ENCODE assay signal across 8 cellular contexts in genomic region chr13:52405767-52406494, GRCh38. TPM values are rescaled to one million over a fixed set of nuclear protein-coding genes. Genes with fewer than 3 reads are reported as not detected.
DNase-seq lines count a peak whose midpoint lies in the region; ATAC-seq and TF ChIP-seq lines count a peak whose summit lies in the region.

TSS of gene THSD1 (minus strand) at chr13:52406172. CDS start at chr13:52402600, 3,572 bp downstream.

- H3K36me3 Mint-ChIP-seq in activated CD4-positive, alpha-beta T cell treated with anti-CD3 and anti-CD28 coated beads, Interleukin-2, amount 10 ng/mL, durations not matched to agents 7 days and 5 days (ENCODE audit: low read depth), result peaks cover 13% of the 10 kb centered on the region

- peak; percentile 62 for ATAC-seq in HG02885 (IDR thresholded peaks at IDR 0.05; ENCODE audit: poor library complexity, unreplicated experiment)
- peak; percentile 72 for ATAC-seq in mucosa of descending colon
- peak; percentile 93 for ATAC-seq in upper lobe of right lung
- no peak for ATAC-seq in GM21423 (IDR thresholded peaks at IDR 0.05; ENCODE audit: unreplicated experiment)

- intact Hi-C loops in mucosa of descending colon (cut with DNase I, micrococcal nuclease) (no loop called here), upper lobe of right lung (cut with DNase I) (no loop called here)

- no peaks in the 10 kb centered on the region for H3K36me3 ChIP-seq in mucosa of descending colon (ENCODE audit: low read depth)
- H3K36me3 ChIP-seq in upper lobe of right lung, result no peaks in the 10 kb centered on the region

- H3K27ac ChIP-seq in upper lobe of right lung, result peak within 1 kb of the TSS; percentile 78

- no peaks in the 10 kb centered on the region for H3K9me3 ChIP-seq in mucosa of descending colon
- H3K9me3 ChIP-seq in upper lobe of right lung, result no peaks in the 10 kb centered on the region

- DNase-seq in NCI-H510A (lab: John Stamatoyannopoulos, UW) (peak; percentile 36), NCI-H510A treated with DMSO at 0.1 percent for 48 hours (lab: John Stamatoyannopoulos, UW) (no peak), epithelial cell of proximal tubule (ENCODE audit: low read depth) (no peak), mucosa of descending colon (peak; percentile 33 to 63 (median 51)), upper lobe of right lung (peak; percentile 79)
- peak; percentile 14 for DNase-seq in activated CD4-positive, alpha-beta T cell treated with anti-CD3 and anti-CD28 coated beads, Interleukin-2, amount 10 ng/mL, durations not matched to agents 7 days and 5 days

- no peak for TF ChIP-seq CTCF in epithelial cell of proximal tubule (conservative IDR thresholded peaks at IDR 0.05; ENCODE audit: low read depth, low read length)
- no peak for TF ChIP-seq CTCF in mucosa of descending colon (IDR thresholded peaks at IDR 0.05)
- no peak for TF ChIP-seq CTCF in upper lobe of right lung (IDR thresholded peaks at IDR 0.05)

- no peaks in the 10 kb centered on the region for H3K9me3 Mint-ChIP-seq in activated CD4-positive, alpha-beta T cell treated with anti-CD3 and anti-CD28 coated beads, Interleukin-2, amount 10 ng/mL, durations not matched to agents 7 days and 5 days

- H3K27me3 ChIP-seq in upper lobe of right lung, result no peaks in the 10 kb centered on the region

- CTCF ChIA-PET in activated CD4-positive, alpha-beta T cell treated with anti-CD3 and anti-CD28 coated beads, Interleukin-2, amount 10 ng/mL, durations not matched to agents 7 days and 5 days (lab: Charles Lee), result no interaction called here

- no peak within 1 kb of the TSS for H3K27ac Mint-ChIP-seq in activated CD4-positive, alpha-beta T cell treated with anti-CD3 and anti-CD28 coated beads, Interleukin-2, amount 10 ng/mL, durations not matched to agents 7 days and 5 days

- peak within 1 kb of the TSS; percentile 54 for H3K4me3 Mint-ChIP-seq in activated CD4-positive, alpha-beta T cell treated with anti-CD3 and anti-CD28 coated beads, Interleukin-2, amount 10 ng/mL, durations not matched to agents 7 days and 5 days

- POLR2A ChIA-PET in activated CD4-positive, alpha-beta T cell treated with anti-CD3 and anti-CD28 coated beads, Interleukin-2, amount 10 ng/mL, durations not matched to agents 7 days and 5 days (lab: Charles Lee), result no interaction called here

- peaks cover 32% of the 10 kb centered on the region for H3K27me3 Mint-ChIP-seq in activated CD4-positive, alpha-beta T cell treated with anti-CD3 and anti-CD28 coated beads, Interleukin-2, amount 10 ng/mL, durations not matched to agents 7 days and 5 days

- peaks cover 13% of the 10 kb centered on the region for H3K4me1 ChIP-seq in mucosa of descending colon (ENCODE audit: low read depth)
- H3K4me1 ChIP-seq in upper lobe of right lung, result peaks cover 17% of the 10 kb centered on the region

- peaks cover 21% of the 10 kb centered on the region for H3K4me1 Mint-ChIP-seq in activated CD4-positive, alpha-beta T cell treated with anti-CD3 and anti-CD28 coated beads, Interleukin-2, amount 10 ng/mL, durations not matched to agents 7 days and 5 days

- peak within 1 kb of the TSS; percentile 73 for H3K4me3 ChIP-seq in epithelial cell of proximal tubule (ENCODE audit: low read depth, low read length)
- H3K4me3 ChIP-seq in mucosa of descending colon, result no peak within 1 kb of the TSS
- H3K4me3 ChIP-seq in upper lobe of right lung, result peak within 1 kb of the TSS; percentile 69

RNA-seq across cellular contexts. Expression of gene THSD1, which starts in this region (rescaled TPM):
- total RNA-seq in activated CD4-positive, alpha-beta T cell treated with anti-CD3 and anti-CD28 coated beads, Interleukin-2, amount 10 ng/mL, durations not matched to agents 7 days and 5 days, result under 1 TPM; 0.27 to 0.31 TPM
- total RNA-seq in epithelial cell of proximal tubule (10.2 and 19.2 TPM in 2 replicates), mucosa of descending colon (1 to 10 TPM; 1.2 to 3.2 (median 2.0) TPM), upper lobe of right lung (17.3 TPM)

Comparison
In these comparisons a context has a peak if more than half of its experiments do, and no peak if none do; other contexts are left out.
1. DNase-seq: peak in NCI-H510A (single experiment), mucosa of descending colon (3 of 3) and upper lobe of right lung (single experiment); none in NCI-H510A treated with DMSO at 0.1 percent for 48 hours (single experiment) and epithelial cell of proximal tubule (single experiment).
2. Peak in DNase-seq in activated CD4-positive, alpha-beta T cell treated with anti-CD3 and anti-CD28 coated beads, Interleukin-2, amount 10 ng/mL, durations not matched to agents 7 days and 5 days; RNA of the gene not detected or under 1 TPM.